In genomic region chr3:55664387-55664786, GRCh38 we compare ENCODE assay signal across 28 cellular contexts.
DNase-seq lines count a peak whose midpoint lies in the region; ATAC-seq lines count a peak whose summit lies in the region.
"Had no signal": no experiment of that assay in that cellular context is flagged by ENCODE, and none has a peak within 500 bp of the region (broad histone marks: within the 10 kb centered on the region; RNA-seq: fewer than 3 reads in every experiment).

No MANE protein-coding gene starts in this region.

- POLR2A ChIA-PET in activated CD4-positive, alpha-beta T cell treated with anti-CD3 and anti-CD28 coated beads for 36 hours (lab: Charles Lee): no interaction called here

- no peak overlapping the region for H3K18ac ChIP-seq in neuronal stem cell (ENCODE audit: low read length)

- H3K27ac ChIP-seq in neuronal stem cell (replicated peaks; ENCODE audit: low read length): no peak overlapping the region
- H3K27ac ChIP-seq: A549, foreskin keratinocyte, HL-60, neutrophil, SJSA1, stomach had no signal

- H3K36me3 ChIP-seq in neuronal stem cell (replicated peaks in 1 of 2; ENCODE audit: control insufficient read depth in 2 of 2, insufficient read depth in 2 of 2, low read length in 2 of 2): no peaks in the 10 kb centered on the region
- H3K36me3 ChIP-seq: BE2C, neutrophil, SJSA1, stomach had no signal

- CTCF ChIA-PET in activated CD4-positive, alpha-beta T cell treated with anti-CD3 and anti-CD28 coated beads for 36 hours (lab: Charles Lee): no interaction called here

- no peak overlapping the region for H2BK5ac ChIP-seq in neuronal stem cell (ENCODE audit: low read length)

- H3K36me3 Mint-ChIP-seq in activated CD4-positive, alpha-beta T cell treated with anti-CD3 and anti-CD28 coated beads for 36 hours (ENCODE audit: low read depth): no peaks in the 10 kb centered on the region
- H3K36me3 Mint-ChIP-seq: immature natural killer cell, type B pancreatic cell had no signal

- H3K9me3 ChIP-seq in neuronal stem cell (replicated peaks in 1 of 2; ENCODE audit: control insufficient read depth in 2 of 2, insufficient read depth in 1 of 2, low read depth in 1 of 2, low read length in 2 of 2): no peaks in the 10 kb centered on the region
- H3K9me3 ChIP-seq: A549, BE2C, mucosa of descending colon, neutrophil, stomach had no signal

- no peaks in the 10 kb centered on the region for H3K4me1 Mint-ChIP-seq in activated CD4-positive, alpha-beta T cell treated with anti-CD3 and anti-CD28 coated beads for 36 hours
- H3K4me1 Mint-ChIP-seq: activated CD4-positive, alpha-beta T cell treated with anti-CD3 and anti-CD28 coated beads, Interleukin-2, amount 10 ng/mL, durations not matched to agents 24 days and 14 days; immature natural killer cell had no signal

- intact Hi-C loops in activated CD4-positive, alpha-beta T cell treated with anti-CD3 and anti-CD28 coated beads for 36 hours (cut with DNase I, micrococcal nuclease): no loop called here

- H3K79me1 ChIP-seq in neuronal stem cell (ENCODE audit: low read depth, low read length): no peaks in the 10 kb centered on the region

- H3K27me3 Mint-ChIP-seq in activated CD4-positive, alpha-beta T cell treated with anti-CD3 and anti-CD28 coated beads for 36 hours: peaks cover 6% of the 10 kb centered on the region
- H3K27me3 Mint-ChIP-seq: activated CD4-positive, alpha-beta T cell treated with anti-CD3 and anti-CD28 coated beads, Interleukin-2, amount 10 ng/mL, durations not matched to agents 24 days and 14 days had no signal

- H3K4me3 Mint-ChIP-seq in activated CD4-positive, alpha-beta T cell treated with anti-CD3 and anti-CD28 coated beads for 36 hours: no peak overlapping the region
- H3K4me3 Mint-ChIP-seq: activated CD4-positive, alpha-beta T cell treated with anti-CD3 and anti-CD28 coated beads, Interleukin-2, amount 10 ng/mL, durations not matched to agents 24 days and 14 days; immature natural killer cell; T-helper 1 cell treated with Interleukin-12 subunit alpha and Interleukin-12 subunit beta and Interleukin-4 antibody, amounts not matched to agents 30 μg/mL and 1 μg/mL, for 36 hours; type B pancreatic cell had no signal

- H3K4me2 ChIP-seq in neuronal stem cell (ENCODE audit: insufficient read depth, low read length, poor library complexity, severe bottlenecking): no peak overlapping the region
- H3K4me2 ChIP-seq: A549, smooth muscle cell had no signal

- H4K91ac ChIP-seq in neuronal stem cell (ENCODE audit: low read depth, low read length, poor library complexity): no peak overlapping the region

- peak overlapping the region; percentile 44 for H3K27ac Mint-ChIP-seq in activated CD4-positive, alpha-beta T cell treated with anti-CD3 and anti-CD28 coated beads for 36 hours
- H3K27ac Mint-ChIP-seq: activated CD4-positive, alpha-beta T cell treated with anti-CD3 and anti-CD28 coated beads, Interleukin-2, amount 10 ng/mL, durations not matched to agents 24 days and 14 days; immature natural killer cell; T-helper 1 cell treated with Interleukin-12 subunit alpha and Interleukin-12 subunit beta and Interleukin-4 antibody, amounts not matched to agents 30 μg/mL and 1 μg/mL, for 36 hours; type B pancreatic cell had no signal

- no peak overlapping the region for H2AK5ac ChIP-seq in neuronal stem cell (ENCODE audit: low read depth, low read length)

- peak; percentile 76 for ATAC-seq in activated CD4-positive, alpha-beta T cell treated with anti-CD3 and anti-CD28 coated beads for 36 hours
- ATAC-seq: A549, foreskin keratinocyte, mucosa of descending colon had no signal

- H3K14ac ChIP-seq in neuronal stem cell (ENCODE audit: low read length): no peak overlapping the region

- no peak overlapping the region for H2AFZ ChIP-seq in neuronal stem cell (ENCODE audit: low read length)

- H3K4ac ChIP-seq in neuronal stem cell (ENCODE audit: low read length): no peak overlapping the region

- H3K27me3 ChIP-seq in neuronal stem cell (ENCODE audit: control insufficient read depth in 3 of 3, insufficient read depth in 3 of 3, low read depth in 1 of 3, low read length in 3 of 3): peaks cover 0 to 21% (median 0%) of the 10 kb centered on the region in 3 experiments
- H3K27me3 ChIP-seq: BE2C, foreskin keratinocyte, neutrophil, SJSA1, stomach had no signal

- no peak overlapping the region for H4K8ac ChIP-seq in neuronal stem cell (ENCODE audit: low read depth, low read length)

- H2BK120ac ChIP-seq in neuronal stem cell (ENCODE audit: low read depth, low read length): no peak overlapping the region

- H3K23ac ChIP-seq in neuronal stem cell (ENCODE audit: low read depth, low read length, poor library complexity): no peak overlapping the region

- no peak overlapping the region for H2BK15ac ChIP-seq in neuronal stem cell (ENCODE audit: low read length)

- H3K4me3 ChIP-seq in Jurkat, Clone E6-1 (ENCODE audit: low read length): no peak overlapping the region
- H3K4me3 ChIP-seq in neuronal stem cell (ENCODE audit: low read length in 2 of 2): no peak overlapping the region
- H3K4me3 ChIP-seq: A549, mucosa of descending colon, SJSA1, smooth muscle cell, stomach had no signal

- H3K9me3 Mint-ChIP-seq in activated CD4-positive, alpha-beta T cell treated with anti-CD3 and anti-CD28 coated beads for 36 hours (ENCODE audit: low read depth): no peaks in the 10 kb centered on the region
- H3K9me3 Mint-ChIP-seq: activated CD4-positive, alpha-beta T cell treated with anti-CD3 and anti-CD28 coated beads, Interleukin-2, amount 10 ng/mL, durations not matched to agents 24 days and 14 days; T-helper 1 cell treated with Interleukin-12 subunit alpha and Interleukin-12 subunit beta and Interleukin-4 antibody, amounts not matched to agents 30 μg/mL and 1 μg/mL, for 36 hours; type B pancreatic cell had no signal

- peaks cover 2% of the 10 kb centered on the region in 2 donors for H3K4me1 ChIP-seq in neuronal stem cell (ENCODE audit: control insufficient read depth in 2 of 2, insufficient read depth in 1 of 2, low read depth in 1 of 2, low read length in 2 of 2)
- H3K4me1 ChIP-seq: A549, BE2C had no signal

- no CpG with 5 or more reads among the region's 14 CpGs for WGBS in neuronal stem cell (ENCODE audit: extremely low coverage in 2 of 2, insufficient read length in 2 of 2, insufficient replicate concordance in 1 of 2), 2 donors

- H2BK12ac ChIP-seq in neuronal stem cell (ENCODE audit: low read length): no peak overlapping the region

- DNase-seq in activated CD4-positive, alpha-beta T cell treated with anti-CD3 and anti-CD28 coated beads for 36 hours: peak; percentile 44
- DNase-seq in activated CD4-positive, alpha-beta T cell treated with anti-CD3 and anti-CD28 coated beads for 4 hours: no peak
- DNase-seq in Jurkat, Clone E6-1 (ENCODE audit: low read depth, low spot score): peak; percentile 93
- peak; percentile 58 for DNase-seq in ecto neural progenitor cell (ENCODE audit: low spot score)
- DNase-seq in neuronal stem cell (ENCODE audit: low spot score): peak; percentile 55
- DNase-seq in NCI-H510A treated with DMSO at 0.1 percent for 48 hours (lab: John Stamatoyannopoulos, UW): no peak
- DNase-seq in activated effector memory CD4-positive, alpha-beta T cell treated with Interleukin-2 at 50 U/mL for 16 hours: no peak
- DNase-seq in NCI-H2196 treated with DMSO at 0.1 percent for 48 hours (lab: John Stamatoyannopoulos, UW; ENCODE audit: unreplicated experiment): no peak
- DNase-seq: activated CD4-positive, alpha-beta T cell treated with anti-CD3 and anti-CD28 coated beads, Interleukin-2, amount 10 ng/mL, durations not matched to agents 24 days and 14 days; BE2C; DND-41; effector CD4-positive, alpha-beta T cell; foreskin keratinocyte; H7; immature natural killer cell; mucosa of descending colon; NCI-H1105 treated with DMSO at 0.1 percent for 48 hours; NCI-H2029 treated with DMSO at 0.1 percent for 48 hours; NCI-H526; stimulated activated CD4-positive, alpha-beta T cell treated with anti-CD3 and anti-CD28 coated beads, Interleukin-2, amount 100 ng/mL, for 48 hours; stomach had no signal

- no peak overlapping the region for H3K9ac ChIP-seq in neuronal stem cell (ENCODE audit: low read depth, low read length, poor library complexity)

Comparison
In these comparisons a context has a peak if more than half of its experiments do, and no peak if none do; other contexts are left out.
1. DNase-seq: peak in activated CD4-positive, alpha-beta T cell treated with anti-CD3 and anti-CD28 coated beads for 36 hours (single experiment), Jurkat, Clone E6-1 (single experiment), ecto neural progenitor cell (single experiment) and neuronal stem cell (single experiment); none in activated CD4-positive, alpha-beta T cell treated with anti-CD3 and anti-CD28 coated beads for 4 hours (0 of 2), NCI-H510A treated with DMSO at 0.1 percent for 48 hours (single experiment), activated effector memory CD4-positive, alpha-beta T cell treated with Interleukin-2 at 50 U/mL for 16 hours (single experiment) and NCI-H2196 treated with DMSO at 0.1 percent for 48 hours (single experiment).